12 cellular contexts compared by ENCODE assay signal in genomic region chr4:70637239-70637920, GRCh38. TPM values are rescaled to one million over a fixed set of nuclear protein-coding genes. Genes with fewer than 3 reads are reported as not detected.
DNase-seq lines count a peak whose midpoint lies in the region; ATAC-seq and TF ChIP-seq lines count a peak whose summit lies in the region.
"Had no signal": no experiment of that assay in that cellular context is flagged by ENCODE, and none has a peak within 500 bp of the region (broad histone marks: within the 10 kb centered on the region; RNA-seq: fewer than 3 reads in every experiment).

No MANE protein-coding gene starts in this region.

- CTCF ChIA-PET in activated CD4-positive, alpha-beta memory T cell treated with anti-CD3 and anti-CD28 coated beads for 36 hours (lab: Charles Lee), result no interaction called here

- POLR2A ChIA-PET in activated CD4-positive, alpha-beta memory T cell treated with anti-CD3 and anti-CD28 coated beads for 36 hours (lab: Charles Lee), result no interaction called here

- peaks cover 11% of the 10 kb centered on the region for H3K27me3 Mint-ChIP-seq in activated CD4-positive, alpha-beta memory T cell treated with anti-CD3 and anti-CD28 coated beads for 36 hours

- H3K4me3 Mint-ChIP-seq in activated CD4-positive, alpha-beta memory T cell treated with anti-CD3 and anti-CD28 coated beads for 36 hours, result no peak overlapping the region
- H3K4me3 Mint-ChIP-seq: activated T-cell treated with anti-CD3 and anti-CD28 coated beads, Interleukin-2, amount 50 U/mL, for 24 hours had no signal

- intact Hi-C loops in activated CD4-positive, alpha-beta memory T cell treated with anti-CD3 and anti-CD28 coated beads for 36 hours (cut with micrococcal nuclease), result no loop called here

- no peaks in the 10 kb centered on the region for H3K36me3 Mint-ChIP-seq in activated CD4-positive, alpha-beta memory T cell treated with anti-CD3 and anti-CD28 coated beads for 36 hours

- no peak overlapping the region for H3K27ac Mint-ChIP-seq in activated CD4-positive, alpha-beta memory T cell treated with anti-CD3 and anti-CD28 coated beads for 36 hours
- H3K27ac Mint-ChIP-seq: activated T-cell treated with anti-CD3 and anti-CD28 coated beads, Interleukin-2, amount 50 U/mL, for 24 hours had no signal

- TF ChIP-seq CTCF in choroid plexus epithelial cell (conservative IDR thresholded peaks at IDR 0.05; ENCODE audit: low read depth, low read length), result no peak

- no peak overlapping the region for H3K4me3 ChIP-seq in choroid plexus epithelial cell (ENCODE audit: low read depth, low read length)

- ATAC-seq in HG03159 (IDR thresholded peaks at IDR 0.05; ENCODE audit: unreplicated experiment) (peak; percentile 76), HG02884 (IDR thresholded peaks at IDR 0.05; ENCODE audit: unreplicated experiment) (no peak)

- peaks cover 6% of the 10 kb centered on the region for H3K4me1 Mint-ChIP-seq in activated CD4-positive, alpha-beta memory T cell treated with anti-CD3 and anti-CD28 coated beads for 36 hours (ENCODE audit: low read depth)

- DNase-seq in GM03348 (ENCODE audit: low spot score), result peak; percentile 8
- DNase-seq in choroid plexus epithelial cell (ENCODE audit: low read depth), result peak; percentile 8
- peak; percentile 71 for DNase-seq in myocyte (ENCODE audit: low read depth)
- no peak for DNase-seq in HPDE6-E6E7 (ENCODE audit: extremely low spot score)
- no peak for DNase-seq in NCI-H1694 (lab: John Stamatoyannopoulos, UW)
- no peak for DNase-seq in activated CD4-positive, alpha-beta memory T cell treated with anti-CD3 and anti-CD28 coated beads for 36 hours
- DNase-seq: activated T-cell treated with anti-CD3 and anti-CD28 coated beads, Interleukin-2, amount 50 U/mL, for 24 hours; NCI-H1048 had no signal

- H3K9me3 Mint-ChIP-seq in activated CD4-positive, alpha-beta memory T cell treated with anti-CD3 and anti-CD28 coated beads for 36 hours, result no peaks in the 10 kb centered on the region
- H3K9me3 Mint-ChIP-seq: activated T-cell treated with anti-CD3 and anti-CD28 coated beads, Interleukin-2, amount 50 U/mL, for 24 hours had no signal

RNA-seq across cellular contexts. Expression of gene ENAM, which starts 8.8 kb away (rescaled TPM):
- total RNA-seq in myocyte, result 0.21 and 0.83 TPM in 2 replicates
- 0.15 TPM for polyA plus RNA-seq in myocyte (2012)
- total RNA-seq in activated CD4-positive, alpha-beta memory T cell treated with anti-CD3 and anti-CD28 coated beads for 36 hours, result not detected
- total RNA-seq: chondrocyte, osteocyte had no signal

RNA-seq across cellular contexts. Expression of gene JCHAIN, which starts 28.9 kb away (rescaled TPM):
- 4.0 and 12.5 TPM in 2 replicates for total RNA-seq in myocyte
- 1.3 TPM for polyA plus RNA-seq in myocyte (2012)
- not detected for total RNA-seq in activated CD4-positive, alpha-beta memory T cell treated with anti-CD3 and anti-CD28 coated beads for 36 hours
- total RNA-seq: chondrocyte, osteocyte had no signal

RNA-seq across cellular contexts. Expression of gene AMBN, which starts 45.3 kb away (rescaled TPM):
- not detected in 2 replicates for total RNA-seq in myocyte
- not detected for polyA plus RNA-seq in myocyte (2012)
- total RNA-seq in activated CD4-positive, alpha-beta memory T cell treated with anti-CD3 and anti-CD28 coated beads for 36 hours, result not detected
- total RNA-seq: chondrocyte, osteocyte had no signal

RNA-seq across cellular contexts. Expression of gene UTP3, which starts 51.0 kb away (rescaled TPM):
- 23.7 and 25.7 TPM in 2 replicates for total RNA-seq in myocyte
- 23.7 TPM for polyA plus RNA-seq in myocyte (2012)
- total RNA-seq in activated CD4-positive, alpha-beta memory T cell treated with anti-CD3 and anti-CD28 coated beads for 36 hours, result 10 to 100 TPM; 33.6 to 35.5 TPM

Comparison
In these comparisons a context has a peak if more than half of its experiments do, and no peak if none do; other contexts are left out.
1. DNase-seq: peak in GM03348 (single experiment), choroid plexus epithelial cell (single experiment) and myocyte (single experiment); none in HPDE6-E6E7 (single experiment), NCI-H1694 (single experiment) and activated CD4-positive, alpha-beta memory T cell treated with anti-CD3 and anti-CD28 coated beads for 36 hours (single experiment).